Comparison of ENCODE assay signal across 24 cellular contexts in the genomic region with DNA sequence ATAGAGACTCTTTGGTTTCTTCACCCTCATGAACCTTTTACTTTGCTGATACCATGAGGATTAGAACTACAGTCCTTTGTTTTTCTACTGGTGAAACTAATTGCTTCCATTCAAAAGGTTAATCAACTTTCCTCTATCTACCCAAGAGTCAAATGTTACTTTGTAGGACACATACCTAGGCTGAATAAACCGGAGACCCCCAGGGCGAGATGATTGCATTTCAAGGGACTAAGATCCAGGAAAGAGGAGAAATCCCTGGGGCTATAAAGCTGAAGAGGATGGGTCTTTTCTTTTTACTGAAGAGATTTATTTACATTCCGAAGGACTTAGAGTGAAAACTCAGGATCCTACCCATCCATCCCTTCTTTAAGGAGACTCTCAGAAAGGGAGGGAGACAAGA.
"Had no signal": no experiment of that assay in that cellular context is flagged by ENCODE, and none has a peak within 500 bp of the region (broad histone marks: within the 10 kb centered on the region; RNA-seq: fewer than 3 reads in every experiment).

No MANE protein-coding gene starts in this region.

- H3K36me3 ChIP-seq: brain microvascular endothelial cell, esophagus squamous epithelium, gastrocnemius medialis, upper lobe of right lung had no signal

- H3K36me3 Mint-ChIP-seq: activated CD8-positive, alpha-beta memory T cell treated with anti-CD3 and anti-CD28 coated beads, Interleukin-2, amount 10 ng/mL, durations not matched to agents 7 days and 5 days; activated naive CD4-positive, alpha-beta T cell treated with anti-CD3 and anti-CD28 coated beads, Interleukin-2, amount 50 U/mL, for 24 hours had no signal

- H3K27me3 ChIP-seq: brain microvascular endothelial cell, esophagus squamous epithelium, gastrocnemius medialis, upper lobe of right lung had no signal

- DNase-seq: activated CD4-positive, alpha-beta T cell treated with anti-CD3 and anti-CD28 coated beads, Interleukin-2, amount 10 ng/mL, durations not matched to agents 7 days and 5 days; activated CD4-positive, CD25-positive, alpha-beta regulatory T cell treated with anti-CD3 and anti-CD28 coated beads, Interleukin-2, amount 50 U/mL, for 72 hours; activated CD8-positive, alpha-beta memory T cell treated with anti-CD3 and anti-CD28 coated beads, Interleukin-2, amount 10 ng/mL, durations not matched to agents 7 days and 5 days; activated CD8-positive, alpha-beta T cell treated with anti-CD3 and anti-CD28 coated beads for 36 hours; activated gamma-delta T cell treated with Interleukin-2 at 50 U/mL for 16 hours; activated T-cell treated with anti-CD3 and anti-CD28 coated beads for 4 hours; aorta; brain microvascular endothelial cell; caudate nucleus; effector memory CD8-positive, alpha-beta T cell; esophagus squamous epithelium; gastrocnemius medialis; hippocampal formation; left ventricle myocardium superior; nucleus accumbens; right cardiac atrium; stimulated activated CD4-positive, alpha-beta T cell treated with anti-CD3 and anti-CD28 coated beads, Interleukin-4, amount 100 ng/mL, for 4 hours; stimulated activated naive CD8-positive, alpha-beta T cell treated with anti-CD3 and anti-CD28 coated beads, Interleukin-15, Interleukin-2, amounts not matched to agents 100 U/mL and 50 U/mL, for 24 hours; upper lobe of right lung had no signal

- H3K4me3 ChIP-seq: esophagus squamous epithelium, gastrocnemius medialis, upper lobe of right lung had no signal

- H3K9ac ChIP-seq: parathyroid adenoma had no signal

- H3K9me3 ChIP-seq: upper lobe of right lung had no signal

- H3K4me3 Mint-ChIP-seq: activated CD4-positive, alpha-beta T cell treated with anti-CD3 and anti-CD28 coated beads, Interleukin-2, amount 10 ng/mL, durations not matched to agents 7 days and 5 days; activated CD8-positive, alpha-beta memory T cell treated with anti-CD3 and anti-CD28 coated beads, Interleukin-2, amount 10 ng/mL, durations not matched to agents 7 days and 5 days; activated CD8-positive, alpha-beta T cell treated with anti-CD3 and anti-CD28 coated beads for 36 hours; activated naive CD4-positive, alpha-beta T cell treated with anti-CD3 and anti-CD28 coated beads, Interleukin-2, amount 50 U/mL, for 24 hours; activated T-helper 1 cell treated with anti-CD3 and anti-CD28 coated beads, Interleukin-12 subunit alpha, Interleukin-12 subunit beta, Interleukin-2, Interleukin-4 antibody, amounts not matched to agents 30 ng/mL and 10 ng/mL and 1 ng/mL, durations not matched to agents 14 hours and 24 hours and 36 hours; effector memory CD8-positive, alpha-beta T cell; natural killer cell treated with Interleukin-12 subunit alpha and Interleukin-12 subunit beta and Interleukin-15 and Interleukin-18, amount 100 ng/mL, for 72 hours had no signal

- H3K27me3 Mint-ChIP-seq: activated CD4-positive, alpha-beta T cell treated with anti-CD3 and anti-CD28 coated beads, Interleukin-2, amount 10 ng/mL, durations not matched to agents 7 days and 5 days; activated CD8-positive, alpha-beta memory T cell treated with anti-CD3 and anti-CD28 coated beads, Interleukin-2, amount 10 ng/mL, durations not matched to agents 7 days and 5 days; activated CD8-positive, alpha-beta T cell treated with anti-CD3 and anti-CD28 coated beads for 36 hours; activated naive CD4-positive, alpha-beta T cell treated with anti-CD3 and anti-CD28 coated beads, Interleukin-2, amount 50 U/mL, for 24 hours; effector memory CD8-positive, alpha-beta T cell; natural killer cell treated with Interleukin-12 subunit alpha and Interleukin-12 subunit beta and Interleukin-15 and Interleukin-18, amount 100 ng/mL, for 72 hours had no signal

- H3K79me2 ChIP-seq: parathyroid adenoma had no signal

- H3K4me1 ChIP-seq: esophagus squamous epithelium, gastrocnemius medialis, parathyroid adenoma, upper lobe of right lung had no signal

- ATAC-seq: activated CD8-positive, alpha-beta memory T cell treated with anti-CD3 and anti-CD28 coated beads, Interleukin-2, amount 10 ng/mL, durations not matched to agents 7 days and 5 days; activated CD8-positive, alpha-beta T cell treated with anti-CD3 and anti-CD28 coated beads for 36 hours; effector memory CD8-positive, alpha-beta T cell; gastrocnemius medialis; left ventricle myocardium superior; natural killer cell treated with Interleukin-12 subunit alpha and Interleukin-12 subunit beta and Interleukin-15 and Interleukin-18, amount 100 ng/mL, for 72 hours; right cardiac atrium; stimulated activated naive CD8-positive, alpha-beta T cell treated with anti-CD3 and anti-CD28 coated beads, Interleukin-15, Interleukin-2, amounts not matched to agents 100 U/mL and 50 U/mL, for 24 hours; upper lobe of right lung had no signal

- H2AFZ ChIP-seq: parathyroid adenoma had no signal

- H3K27ac ChIP-seq: brain microvascular endothelial cell, esophagus squamous epithelium, gastrocnemius medialis, parathyroid adenoma, upper lobe of right lung, VCaP had no signal

- H3K4me1 Mint-ChIP-seq: activated CD4-positive, alpha-beta T cell treated with anti-CD3 and anti-CD28 coated beads, Interleukin-2, amount 10 ng/mL, durations not matched to agents 7 days and 5 days; activated CD8-positive, alpha-beta memory T cell treated with anti-CD3 and anti-CD28 coated beads, Interleukin-2, amount 10 ng/mL, durations not matched to agents 7 days and 5 days; activated naive CD4-positive, alpha-beta T cell treated with anti-CD3 and anti-CD28 coated beads, Interleukin-2, amount 50 U/mL, for 24 hours had no signal

- H3K27ac Mint-ChIP-seq: activated CD4-positive, alpha-beta T cell treated with anti-CD3 and anti-CD28 coated beads, Interleukin-2, amount 10 ng/mL, durations not matched to agents 7 days and 5 days; activated CD8-positive, alpha-beta memory T cell treated with anti-CD3 and anti-CD28 coated beads, Interleukin-2, amount 10 ng/mL, durations not matched to agents 7 days and 5 days; activated CD8-positive, alpha-beta T cell treated with anti-CD3 and anti-CD28 coated beads for 36 hours; activated naive CD4-positive, alpha-beta T cell treated with anti-CD3 and anti-CD28 coated beads, Interleukin-2, amount 50 U/mL, for 24 hours; activated T-helper 1 cell treated with anti-CD3 and anti-CD28 coated beads, Interleukin-12 subunit alpha, Interleukin-12 subunit beta, Interleukin-2, Interleukin-4 antibody, amounts not matched to agents 30 ng/mL and 10 ng/mL and 1 ng/mL, durations not matched to agents 14 hours and 24 hours and 36 hours; effector memory CD8-positive, alpha-beta T cell; natural killer cell treated with Interleukin-12 subunit alpha and Interleukin-12 subunit beta and Interleukin-15 and Interleukin-18, amount 100 ng/mL, for 72 hours had no signal
